ENCODE assay signal across 16 cellular contexts in genomic region chr18:9876523-9876866, GRCh38. TPM values are rescaled to one million over a fixed set of nuclear protein-coding genes. Genes with fewer than 3 reads are reported as not detected.
DNase-seq lines count a peak whose midpoint lies in the region; ATAC-seq and TF ChIP-seq lines count a peak whose summit lies in the region.
"Had no signal": no experiment of that assay in that cellular context is flagged by ENCODE, and none has a peak within 500 bp of the region (broad histone marks: within the 10 kb centered on the region; RNA-seq: fewer than 3 reads in every experiment).

No MANE protein-coding gene starts in this region.

- WGBS in hepatocyte (ENCODE audit: low lambda C conversion rate, missing lambda C conversion rate): 65% methylated on average over 1 of the region's 1 CpG
- 87% methylated on average over 1 of the region's 1 CpG for WGBS in suprapubic skin

- H3K9me2 ChIP-seq in hepatocyte (replicated peaks; ENCODE audit: insufficient read depth): no peaks in the 10 kb centered on the region

- intact Hi-C loops in activated T-helper 2 cell treated with anti-CD3 and anti-CD28 coated beads, Interferon-gamma antibody, Interleukin-2, Interleukin-4, amounts not matched to agents 10 μg/mL and 5 μg/mL and 100 μg/mL, durations not matched to agents 14 hours and 24 hours and 36 hours (cut with micrococcal nuclease): loop anchor here (10.0 kb wide), 1 partner anchor 648 kb away; the partner anchor contains the start of gene NAPG

- TF ChIP-seq POLR2A in suprapubic skin (IDR thresholded peaks at IDR 0.05): no peak

- H2AFZ ChIP-seq in hepatocyte: peak overlapping the region; percentile 0

- peaks cover 27% of the 10 kb centered on the region for H3K4me1 Mint-ChIP-seq in activated T-helper 2 cell treated with anti-CD3 and anti-CD28 coated beads, Interferon-gamma antibody, Interleukin-2, Interleukin-4, amounts not matched to agents 10 μg/mL and 5 μg/mL and 100 μg/mL, durations not matched to agents 14 hours and 24 hours and 36 hours (ENCODE audit: low read depth)

- TF ChIP-seq EP300 in suprapubic skin (IDR thresholded peaks at IDR 0.05): no peak

- H3K4me3 Mint-ChIP-seq in activated T-helper 2 cell treated with anti-CD3 and anti-CD28 coated beads, Interferon-gamma antibody, Interleukin-2, Interleukin-4, amounts not matched to agents 10 μg/mL and 5 μg/mL and 100 μg/mL, durations not matched to agents 14 hours and 24 hours and 36 hours (ENCODE audit: low read depth): no peak overlapping the region
- H3K4me3 Mint-ChIP-seq: GM23338 had no signal

- H3K4me2 ChIP-seq in hepatocyte: peak overlapping the region; percentile 60
- H3K4me2 ChIP-seq: GM23338 had no signal

- H3K9me3 Mint-ChIP-seq in activated T-helper 2 cell treated with anti-CD3 and anti-CD28 coated beads, Interferon-gamma antibody, Interleukin-2, Interleukin-4, amounts not matched to agents 10 μg/mL and 5 μg/mL and 100 μg/mL, durations not matched to agents 14 hours and 24 hours and 36 hours: no peaks in the 10 kb centered on the region
- H3K9me3 Mint-ChIP-seq: GM23338 had no signal

- no peaks in the 10 kb centered on the region for H3K27me3 Mint-ChIP-seq in activated T-helper 2 cell treated with anti-CD3 and anti-CD28 coated beads, Interferon-gamma antibody, Interleukin-2, Interleukin-4, amounts not matched to agents 10 μg/mL and 5 μg/mL and 100 μg/mL, durations not matched to agents 14 hours and 24 hours and 36 hours (ENCODE audit: low read depth)

- H3K27me3 ChIP-seq in hepatocyte (no peaks in the 10 kb centered on the region), suprapubic skin (no peaks in the 10 kb centered on the region)

- DNase-seq in HS-27A (ENCODE audit: low read depth) (peak; percentile 33), hepatocyte (ENCODE audit: low spot score) (no peak), suprapubic skin (ENCODE audit: low spot score in 2 of 2) (no peak), NCI-H187 (lab: John Stamatoyannopoulos, UW) (no peak)
- DNase-seq in activated T-helper 2 cell treated with anti-CD3 and anti-CD28 coated beads, Interferon-gamma antibody, Interleukin-2, Interleukin-4, amounts not matched to agents 10 μg/mL and 5 μg/mL and 100 μg/mL, durations not matched to agents 14 hours and 24 hours and 36 hours (ENCODE audit: low spot score): no peak
- DNase-seq: amygdala; effector CD4-positive, alpha-beta T cell; hypothalamus; midbrain; NCI-H748 treated with DMSO at 0.1 percent for 48 hours; substantia nigra had no signal

- peak overlapping the region; percentile 81 for H3K27ac Mint-ChIP-seq in activated T-helper 2 cell treated with anti-CD3 and anti-CD28 coated beads, Interferon-gamma antibody, Interleukin-2, Interleukin-4, amounts not matched to agents 10 μg/mL and 5 μg/mL and 100 μg/mL, durations not matched to agents 14 hours and 24 hours and 36 hours
- H3K27ac Mint-ChIP-seq: GM23338 had no signal

- H3K9me3 ChIP-seq in hepatocyte (ENCODE audit: low read depth): no peaks in the 10 kb centered on the region
- no peaks in the 10 kb centered on the region for H3K9me3 ChIP-seq in suprapubic skin

- no peak for ATAC-seq in HG03175 (IDR thresholded peaks at IDR 0.05; ENCODE audit: unreplicated experiment)
- no peak for ATAC-seq in HG02588 (IDR thresholded peaks at IDR 0.05; ENCODE audit: unreplicated experiment)
- no peak for ATAC-seq in GM21360 (IDR thresholded peaks at IDR 0.05; ENCODE audit: unreplicated experiment)

- no peaks in the 10 kb centered on the region for H4K20me1 ChIP-seq in hepatocyte (ENCODE audit: insufficient read depth, poor library complexity, severe bottlenecking)

- H3K36me3 ChIP-seq in hepatocyte (replicated peaks; ENCODE audit: insufficient read depth, low read depth): no peaks in the 10 kb centered on the region
- no peaks in the 10 kb centered on the region for H3K36me3 ChIP-seq in suprapubic skin

- H3K27ac ChIP-seq in hepatocyte (peak overlapping the region; percentile 86), suprapubic skin (peak overlapping the region; percentile 26)

- no peak for TF ChIP-seq CTCF in hepatocyte (IDR thresholded peaks at IDR 0.05; ENCODE audit: poor library complexity)
- TF ChIP-seq CTCF in suprapubic skin (IDR thresholded peaks at IDR 0.05): no peak

- no peaks in the 10 kb centered on the region for H3K36me3 Mint-ChIP-seq in activated T-helper 2 cell treated with anti-CD3 and anti-CD28 coated beads, Interferon-gamma antibody, Interleukin-2, Interleukin-4, amounts not matched to agents 10 μg/mL and 5 μg/mL and 100 μg/mL, durations not matched to agents 14 hours and 24 hours and 36 hours (ENCODE audit: low read depth)

- H3K4me3 ChIP-seq in hepatocyte (no peak overlapping the region), suprapubic skin (peak overlapping the region; percentile 2)
- H3K4me3 ChIP-seq: GM23338 had no signal

- H3K79me2 ChIP-seq in hepatocyte: no peaks in the 10 kb centered on the region

- peaks cover 15% of the 10 kb centered on the region for H3K4me1 ChIP-seq in hepatocyte (ENCODE audit: insufficient read depth)
- no peaks in the 10 kb centered on the region for H3K4me1 ChIP-seq in suprapubic skin

RNA-seq across cellular contexts. Expression of gene TXNDC2, which starts 9.3 kb away (rescaled TPM):
- total RNA-seq in activated T-helper 2 cell treated with anti-CD3 and anti-CD28 coated beads, Interferon-gamma antibody, Interleukin-2, Interleukin-4, amounts not matched to agents 10 μg/mL and 5 μg/mL and 100 μg/mL, durations not matched to agents 14 hours and 24 hours and 36 hours: 0.21 and 0.39 TPM in 2 replicates
- total RNA-seq in hepatocyte (0.08 TPM in 1 of 2 replicates, not detected in the other), suprapubic skin (not detected)
- polyA plus RNA-seq in hepatocyte: 0.41 TPM in 1 of 2 replicates, not detected in the other
- total RNA-seq: GM23338, Right ventricle myocardium inferior had no signal

RNA-seq across cellular contexts. Expression of gene VAPA, which starts 37.3 kb away (rescaled TPM):
- 216 and 223 TPM in 2 replicates for total RNA-seq in activated T-helper 2 cell treated with anti-CD3 and anti-CD28 coated beads, Interferon-gamma antibody, Interleukin-2, Interleukin-4, amounts not matched to agents 10 μg/mL and 5 μg/mL and 100 μg/mL, durations not matched to agents 14 hours and 24 hours and 36 hours
- 267 and 324 TPM in 2 replicates for total RNA-seq in hepatocyte
- polyA plus RNA-seq in hepatocyte: 288 and 290 TPM in 2 replicates
- 100 to 1,000 TPM; 182 to 244 (median 212) TPM for total RNA-seq in suprapubic skin
